Comparison of ENCODE assay signal across 25 cellular contexts in genomic region chr11:99614353-99614752, GRCh38.
DNase-seq lines count a peak whose midpoint lies in the region.
"Had no signal": no experiment of that assay in that cellular context is flagged by ENCODE, and none has a peak within 500 bp of the region (broad histone marks: within the 10 kb centered on the region; RNA-seq: fewer than 3 reads in every experiment).

No MANE protein-coding gene starts in this region.

- H3K18ac ChIP-seq in mesendoderm (ENCODE audit: low read length): no peak overlapping the region

- no peak overlapping the region for H2BK120ac ChIP-seq in mesendoderm (ENCODE audit: low read depth, low read length)

- H2AK5ac ChIP-seq in mesendoderm (ENCODE audit: low read length): no peak overlapping the region

- H3K36me3 ChIP-seq in ectodermal cell (ENCODE audit: control insufficient read depth, insufficient read depth, low read length) (no peaks in the 10 kb centered on the region), mesendoderm (ENCODE audit: control insufficient read depth, insufficient read depth, low read length) (no peaks in the 10 kb centered on the region)
- H3K36me3 ChIP-seq: BLaER1, Peyer's patch had no signal

- no peak overlapping the region for H3K23ac ChIP-seq in mesendoderm (ENCODE audit: low read length)

- no peak overlapping the region for H2BK15ac ChIP-seq in mesendoderm (replicated peaks; ENCODE audit: low read depth)

- H4K5ac ChIP-seq in mesendoderm (ENCODE audit: low read length): no peak overlapping the region

- no peak overlapping the region for H3K4me3 ChIP-seq in ectodermal cell (ENCODE audit: insufficient read depth, low read depth, low read length)
- H3K4me3 ChIP-seq in mesendoderm (ENCODE audit: low read length): no peak overlapping the region
- H3K4me3 ChIP-seq: BLaER1, Peyer's patch, SK-N-MC had no signal

- no peak overlapping the region for H4K8ac ChIP-seq in mesendoderm (ENCODE audit: low read depth, low read length)

- H3K79me1 ChIP-seq in mesendoderm (ENCODE audit: low read length): no peaks in the 10 kb centered on the region

- WGBS in ectodermal cell, 2 experiments: 79 to 87% methylated on average over 3 of the region's 3 CpGs
- WGBS in mesendoderm (ENCODE audit: extremely low coverage, insufficient coverage, low lambda C conversion rate): no CpG with 5 or more reads among the region's 3 CpGs

- DNase-seq in ELF-1 (ENCODE audit: low read depth, low spot score) (peak; percentile 69), NCI-H82 (lab: John Stamatoyannopoulos, UW) (peak; percentile 97), mesendoderm (peak; percentile 55), mucosa of gallbladder (ENCODE audit: low spot score) (no peak), COLO829 (ENCODE audit: low spot score) (no peak), AG20443 (ENCODE audit: low spot score) (no peak)
- DNase-seq: CD4-positive, CD25-positive, alpha-beta regulatory T cell; COR-L47; DMS79; EL; GF-D8; HCEC 1CT; NCI-H1092; NCI-H1417 treated with DMSO at 0.1 percent for 48 hours; NCI-H187; NCI-H2081 treated with DMSO at 0.1 percent for 48 hours; NCI-H2171; NCI-H345; NCI-H510A treated with DMSO at 0.1 percent for 48 hours; Peyer's patch; SHP77 treated with DMSO at 0.1 percent for 48 hours had no signal

- no peak overlapping the region for H3K9ac ChIP-seq in mesendoderm (ENCODE audit: low read length)
- H3K9ac ChIP-seq: BLaER1 had no signal

- no peak overlapping the region for H3K4me2 ChIP-seq in mesendoderm (ENCODE audit: low read length)
- H3K4me2 ChIP-seq: BLaER1 had no signal

- peaks cover 5% of the 10 kb centered on the region for H3K4me1 ChIP-seq in ectodermal cell (ENCODE audit: control insufficient read depth, insufficient read depth, low read length)
- no peaks in the 10 kb centered on the region for H3K4me1 ChIP-seq in mesendoderm (ENCODE audit: control insufficient read depth, low read depth, low read length)
- H3K4me1 ChIP-seq: BLaER1, Peyer's patch had no signal

- H3K27ac ChIP-seq in ectodermal cell (ENCODE audit: insufficient read depth, low read depth, low read length, poor library complexity, severe bottlenecking): peak overlapping the region; percentile 17
- no peak overlapping the region for H3K27ac ChIP-seq in mesendoderm (ENCODE audit: low read depth, low read length)
- H3K27ac ChIP-seq: 22Rv1, BLaER1, Peyer's patch, SK-N-MC had no signal

- H2BK5ac ChIP-seq in mesendoderm (ENCODE audit: low read length): no peak overlapping the region

- H3K27me3 ChIP-seq in ectodermal cell (ENCODE audit: control insufficient read depth, insufficient read depth, low read length, poor library complexity, severe bottlenecking) (no peaks in the 10 kb centered on the region), mesendoderm (ENCODE audit: insufficient read depth, low read length, poor library complexity) (no peaks in the 10 kb centered on the region)
- H3K27me3 ChIP-seq: BLaER1, Peyer's patch had no signal

- H3K79me2 ChIP-seq in mesendoderm (ENCODE audit: control insufficient read depth, insufficient read depth, low read length): no peaks in the 10 kb centered on the region

- no peak overlapping the region for H3K56ac ChIP-seq in mesendoderm (ENCODE audit: low read length)

- no peak overlapping the region for H3K4ac ChIP-seq in mesendoderm (ENCODE audit: low read depth, low read length)

- H3K9me3 ChIP-seq in ectodermal cell (ENCODE audit: control insufficient read depth, low read length): no peaks in the 10 kb centered on the region
- H3K9me3 ChIP-seq: BLaER1, Peyer's patch had no signal

Comparison
In these comparisons a context has a peak if more than half of its experiments do, and no peak if none do; other contexts are left out.
1. DNase-seq: peak in ELF-1 (single experiment), NCI-H82 (single experiment) and mesendoderm (single experiment); none in mucosa of gallbladder (single experiment), COLO829 (single experiment) and AG20443 (single experiment).